Comparison of ENCODE assay signal across 1 cellular context in genomic region chr14:76964695-76965094, GRCh38.
A peak's percentile ranks its signal among the peaks of the same experiment; 100 is the strongest.
TF ChIP-seq lines count a peak whose summit lies in the region.

No MANE protein-coding gene starts in this region.

TF ChIP-seq in GM12878, 131 proteins besides CTCF, POLR2A, EP300 and RAD21:
- peak; percentile 46; the same call in 1 of the 2 replicates for TF ChIP-seq MTA2 (IDR thresholded peaks at IDR 0.05; ENCODE audit: low read depth)
- TF ChIP-seq ATF7 (IDR thresholded peaks at IDR 0.05; ENCODE audit: low read depth): peak; percentile 41
- peak; percentile 39; the same call in 1 of the 3 replicates for TF ChIP-seq POU2F2 (IDR thresholded peaks at IDR 0.05; ENCODE audit: borderline replicate concordance, low read depth, low read length)
- TF ChIP-seq SREBF1 (IDR thresholded peaks at IDR 0.05; ENCODE audit: low read length): no peak
- no peak for TF ChIP-seq GATAD2B (conservative IDR thresholded peaks at IDR 0.05; ENCODE audit: low read depth)
- TF ChIP-seq SREBF2 (IDR thresholded peaks at IDR 0.05; ENCODE audit: low read length): no peak
- no peak for TF ChIP-seq RFX5 (IDR thresholded peaks at IDR 0.05; ENCODE audit: low read depth, low read length)
- no peak for TF ChIP-seq SMC3 (IDR thresholded peaks at IDR 0.05; ENCODE audit: borderline replicate concordance, low read length)
- peak; percentile 34 to 66; a peak in 2 of 4 replicates for TF ChIP-seq IKZF2 (IDR thresholded peaks at IDR 0.05)
- TF ChIP-seq NFXL1 (IDR thresholded peaks at IDR 0.05; ENCODE audit: borderline replicate concordance): no peak
- TF ChIP-seq RELB (IDR thresholded peaks at IDR 0.05; ENCODE audit: low read depth): peak; percentile 73
- no peak for TF ChIP-seq CHD4 (IDR thresholded peaks at IDR 0.05)
- peak; percentile 63; the same call in 1 of the 2 replicates for TF ChIP-seq NR2F1 (conservative IDR thresholded peaks at IDR 0.05)
- TF ChIP-seq PKNOX1 (IDR thresholded peaks at IDR 0.05): peak; percentile 80
- 0 out of 2 replicates have a peak, but pooled peaks have one; percentile 31 for TF ChIP-seq CHD2 (IDR thresholded peaks at IDR 0.05; ENCODE audit: borderline replicate concordance, low read depth, low read length)
- no peak for TF ChIP-seq BCL11A (IDR thresholded peaks at IDR 0.05; ENCODE audit: low read depth, low read length)
- TF ChIP-seq ZNF687 (IDR thresholded peaks at IDR 0.05): peak; percentile 53; the same call in 1 of the 2 replicates
- peak; percentile 83 for TF ChIP-seq RELA (IDR thresholded peaks at IDR 0.05; ENCODE audit: borderline replicate concordance, partially characterized antibody)
- TF ChIP-seq TCF12 (IDR thresholded peaks at IDR 0.05; ENCODE audit: low read depth, low read length): no peak
- peak; percentile 52; the same call in 1 of the 2 replicates for TF ChIP-seq IKZF1 (conservative IDR thresholded peaks at IDR 0.05)
- peak; percentile 71; the same call in 1 of the 2 replicates for TF ChIP-seq POLR2AphosphoS5 (IDR thresholded peaks at IDR 0.05; ENCODE audit: low read length)
- peak in 1 of 2 experiments; percentile 59; a peak in 1 of 3 replicates for TF ChIP-seq EGR1 (IDR thresholded peaks at IDR 0.05; ENCODE audit: borderline replicate concordance in 1 of 2, low read depth in 2 of 2, low read length in 2 of 2)
- TF ChIP-seq NBN (IDR thresholded peaks at IDR 0.05): peak; percentile 88
- TF ChIP-seq SP1 (IDR thresholded peaks at IDR 0.05; ENCODE audit: low read depth, low read length): peak; percentile 29
- peak; percentile 8 for TF ChIP-seq SKIL (IDR thresholded peaks at IDR 0.05; ENCODE audit: low read depth, poor library complexity, severe bottlenecking)
- peak; percentile 58 for TF ChIP-seq ZNF384 (IDR thresholded peaks at IDR 0.05; ENCODE audit: borderline replicate concordance, low read depth, low read length)
- TF ChIP-seq PBX3 (IDR thresholded peaks at IDR 0.05; ENCODE audit: insufficient replicate concordance, low read depth, low read length): peak; percentile 18
- TF ChIP-seq YY1 (IDR thresholded peaks at IDR 0.05; ENCODE audit: low read depth, low read length): no peak
- TF ChIP-seq SIN3A (IDR thresholded peaks at IDR 0.05; ENCODE audit: low read depth, low read length): no peak
- TF ChIP-seq MLLT1 (IDR thresholded peaks at IDR 0.05): peak; percentile 63; the same call in 1 of the 2 replicates
- peak; percentile 52 to 66; a peak in 2 of 4 replicates for TF ChIP-seq BHLHE40 (IDR thresholded peaks at IDR 0.05; ENCODE audit: borderline replicate concordance in 1 of 2, low read depth in 2 of 2, low read length in 1 of 2)
- 0 out of 2 replicates have a peak, but pooled peaks have one; percentile 4 for TF ChIP-seq EED (IDR thresholded peaks at IDR 0.05; ENCODE audit: low read depth)
